In genomic region chr16:57388359-57389086, GRCh38 we compare ENCODE assay signal across 2 cellular contexts.
TF ChIP-seq lines count a peak whose summit lies in the region.

No MANE protein-coding gene starts in this region.

TF ChIP-seq in HEK293T, 16 proteins besides CTCF, POLR2A, EP300 and RAD21:
- TF ChIP-seq L3MBTL2 (conservative IDR thresholded peaks at IDR 0.05) (0 out of 2 replicates have a peak, but pooled peaks have one; percentile 14), ELF4 (IDR thresholded peaks at IDR 0.05) (peak; percentile 37; the same call in 1 of the 2 replicates), LEF1 (IDR thresholded peaks at IDR 0.05; ENCODE audit: borderline replicate concordance) (no peak)

TF ChIP-seq in K562, 482 proteins besides CTCF, POLR2A, EP300 and RAD21:
- TF ChIP-seq NKRF (IDR thresholded peaks at IDR 0.05; ENCODE audit: borderline replicate concordance) (peak; percentile 42; the same call in 1 of the 2 replicates), ZBTB26 (CRISPR knock-in tag; IDR thresholded peaks at IDR 0.05) (0 out of 2 replicates have a peak, but pooled peaks have one; percentile 51), ARID3A (IDR thresholded peaks at IDR 0.05; ENCODE audit: borderline replicate concordance, low read depth, low read length) (no peak), TFE3 (CRISPR knock-in tag; IDR thresholded peaks at IDR 0.05) (no peak), SMAD1 (IDR thresholded peaks at IDR 0.05; ENCODE audit: low read depth, low read length, partially characterized antibody) (no peak), ZNF695 (CRISPR knock-in tag; IDR thresholded peaks at IDR 0.05) (no peak), KHSRP (IDR thresholded peaks at IDR 0.05) (no peak), L3MBTL2 (IDR thresholded peaks at IDR 0.05) (no peak), MCM2 (IDR thresholded peaks at IDR 0.05; ENCODE audit: low read depth) (no peak), HMBOX1 (IDR thresholded peaks at IDR 0.05) (no peak), POLR2G (IDR thresholded peaks at IDR 0.05; ENCODE audit: low read depth, low read length) (no peak), GTF2E2 (tag; IDR thresholded peaks at IDR 0.05) (no peak), NCOR1 (IDR thresholded peaks at IDR 0.05) (peak; percentile 20; the same call in 1 of the 2 replicates), ATF2 (CRISPR knock-in tag; IDR thresholded peaks at IDR 0.05) (no peak), TAL1 (IDR thresholded peaks at IDR 0.05) (no peak), ZNF589 (CRISPR knock-in tag; IDR thresholded peaks at IDR 0.05; ENCODE audit: low read depth) (no peak), MTA1 (IDR thresholded peaks at IDR 0.05; ENCODE audit: borderline replicate concordance) (no peak), E2F6 (IDR thresholded peaks at IDR 0.05; ENCODE audit: borderline replicate concordance in 1 of 2, extremely low read depth in 1 of 2, insufficient read depth in 1 of 2, insufficient read length in 1 of 2, low read depth in 1 of 2, low read length in 1 of 2, poor library complexity in 1 of 2, severe bottlenecking in 1 of 2) (no peak), KDM1A (IDR thresholded peaks at IDR 0.05) (peak in 1 of 2 experiments; percentile 53; a peak in 1 of 4 replicates), ZNF165 (CRISPR knock-in tag; IDR thresholded peaks at IDR 0.05; ENCODE audit: borderline replicate concordance) (no peak), THRB (CRISPR knock-in tag; conservative IDR thresholded peaks at IDR 0.05) (peak; percentile 59; the same call in 1 of the 2 replicates)
